ENCODE assay signal across 8 cellular contexts in genomic region chr1:27392778-27393635, GRCh38. TPM values are rescaled to one million over a fixed set of nuclear protein-coding genes. Genes with fewer than 3 reads are reported as not detected.
DNase-seq lines count a peak whose midpoint lies in the region; ATAC-seq and TF ChIP-seq lines count a peak whose summit lies in the region.

No MANE protein-coding gene starts in this region.

- CTCF ChIA-PET in A673 (lab: Charles Lee) = no interaction called here
- CTCF ChIA-PET in activated CD8-positive, alpha-beta T cell treated with anti-CD3 and anti-CD28 coated beads, Interleukin-2, amount 10 ng/mL, durations not matched to agents 7 days and 5 days (lab: Charles Lee) = interaction anchor here (0.6 to 7.4 kb wide), 4 partner anchors 70 to 270 kb away, joined by 3 to 266 read pairs (median 3); partner anchors contain the start of gene AHDC1

- H3K27me3 Mint-ChIP-seq in activated CD8-positive, alpha-beta T cell treated with anti-CD3 and anti-CD28 coated beads, Interleukin-2, amount 10 ng/mL, durations not matched to agents 7 days and 5 days (ENCODE audit: low read depth) = peaks cover 12% of the 10 kb centered on the region
- H3K27me3 Mint-ChIP-seq in immature natural killer cell (ENCODE audit: low read depth in 3 of 3) = peaks cover 6 to 26% (median 18%) of the 10 kb centered on the region in 3 donors

- POLR2A ChIA-PET in A673 (lab: Charles Lee; ENCODE audit: low non-redundant PET) = no interaction called here
- POLR2A ChIA-PET in activated CD8-positive, alpha-beta T cell treated with anti-CD3 and anti-CD28 coated beads, Interleukin-2, amount 10 ng/mL, durations not matched to agents 7 days and 5 days (lab: Charles Lee) = no interaction called here

- H3K4me3 ChIP-seq in A673 (ENCODE audit: low read depth, low read length, poor library complexity, severe bottlenecking) = peak overlapping the region; percentile 81
- H3K4me3 ChIP-seq in tibial artery = peak overlapping the region; percentile 42 to 53

- no peak for ATAC-seq in activated CD8-positive, alpha-beta T cell treated with anti-CD3 and anti-CD28 coated beads, Interleukin-2, amount 10 ng/mL, durations not matched to agents 7 days and 5 days
- ATAC-seq in GM19455 (IDR thresholded peaks at IDR 0.05; ENCODE audit: unreplicated experiment) = no peak

- H3K36me3 ChIP-seq in A673 (ENCODE audit: insufficient read depth, low read length, poor library complexity, severe bottlenecking) (no peaks in the 10 kb centered on the region), tibial artery (no peaks in the 10 kb centered on the region)

- no peaks in the 10 kb centered on the region for H3K36me3 Mint-ChIP-seq in activated CD8-positive, alpha-beta T cell treated with anti-CD3 and anti-CD28 coated beads, Interleukin-2, amount 10 ng/mL, durations not matched to agents 7 days and 5 days (ENCODE audit: low read depth)
- no peaks in the 10 kb centered on the region for H3K36me3 Mint-ChIP-seq in immature natural killer cell

- H3K27me3 ChIP-seq in A673 (replicated peaks; ENCODE audit: insufficient read depth, low read depth, low read length, poor library complexity) (no peaks in the 10 kb centered on the region), tibial artery (peaks cover 0 to 10% of the 10 kb centered on the region in 2 donors)

- peak overlapping the region; percentile 72 for H3K27ac Mint-ChIP-seq in activated CD8-positive, alpha-beta T cell treated with anti-CD3 and anti-CD28 coated beads, Interleukin-2, amount 10 ng/mL, durations not matched to agents 7 days and 5 days
- peak overlapping the region in 1 of 6 donors; percentile 11 for H3K27ac Mint-ChIP-seq in immature natural killer cell

- H3K4me1 Mint-ChIP-seq in activated CD8-positive, alpha-beta T cell treated with anti-CD3 and anti-CD28 coated beads, Interleukin-2, amount 10 ng/mL, durations not matched to agents 7 days and 5 days (ENCODE audit: low read depth) = peaks cover 25% of the 10 kb centered on the region
- peaks cover 9 to 18% of the 10 kb centered on the region in 2 donors for H3K4me1 Mint-ChIP-seq in immature natural killer cell

- peak overlapping the region; percentile 80 for H3K27ac ChIP-seq in A673 (ENCODE audit: low read depth, low read length, poor library complexity, severe bottlenecking)
- peak overlapping the region; percentile 8 to 26 for H3K27ac ChIP-seq in tibial artery

- DNase-seq in A673 (ENCODE audit: low spot score) (no peak), GM20000 (ENCODE audit: low spot score) (peak; percentile 40), immature natural killer cell (no peak), tibial artery (no peak), NCI-H226 (no peak), NCI-H128 (lab: John Stamatoyannopoulos, UW; ENCODE audit: unreplicated experiment) (no peak)
- DNase-seq in activated CD8-positive, alpha-beta T cell treated with anti-CD3 and anti-CD28 coated beads, Interleukin-2, amount 10 ng/mL, durations not matched to agents 7 days and 5 days = no peak

- TF ChIP-seq CTCF in A673 (conservative IDR thresholded peaks at IDR 0.05; ENCODE audit: low read depth, low read length) (no peak), GM20000 (IDR thresholded peaks at IDR 0.05; ENCODE audit: extremely low read depth, missing control alignments) (no peak), tibial artery (IDR thresholded peaks at IDR 0.05) (no peak)

- H3K9me3 Mint-ChIP-seq in activated CD8-positive, alpha-beta T cell treated with anti-CD3 and anti-CD28 coated beads, Interleukin-2, amount 10 ng/mL, durations not matched to agents 7 days and 5 days (ENCODE audit: insufficient read depth) = no peaks in the 10 kb centered on the region
- no peaks in the 10 kb centered on the region for H3K9me3 Mint-ChIP-seq in immature natural killer cell

- intact Hi-C loops in A673 (cut with micrococcal nuclease; ENCODE audit: unreplicated experiment) = loop anchor here (1.0 to 5.0 kb wide), 3 partner anchors 213 to 351 kb away; no protein-coding TSS in a partner anchor
- intact Hi-C loops in tibial artery (cut with DNase I; ENCODE audit: low total_unique reads) = loop anchor here (2.0 to 10.0 kb wide), 3 partner anchors 36 to 272 kb away; no protein-coding TSS in a partner anchor

- H3K4me3 Mint-ChIP-seq in activated CD8-positive, alpha-beta T cell treated with anti-CD3 and anti-CD28 coated beads, Interleukin-2, amount 10 ng/mL, durations not matched to agents 7 days and 5 days = peak overlapping the region; percentile 74
- peak overlapping the region; percentile 27 to 60 (median 48) for H3K4me3 Mint-ChIP-seq in immature natural killer cell

- H3K9me3 ChIP-seq in A673 (ENCODE audit: low read depth, low read length, poor library complexity, severe bottlenecking) (no peaks in the 10 kb centered on the region), tibial artery (no peaks in the 10 kb centered on the region)

- BruUV-seq in A673 (replicated peaks; lab: Mats Ljungman, UMichigan) = no TSS peak

- H3K4me1 ChIP-seq in A673 (ENCODE audit: insufficient read depth, low read length, poor library complexity, severe bottlenecking) = peaks cover 12% of the 10 kb centered on the region
- peaks cover 0 to 27% (median 19%) of the 10 kb centered on the region in 4 donors for H3K4me1 ChIP-seq in tibial artery

RNA-seq across cellular contexts. Expression of gene GPR3, which starts 0.6 kb away (rescaled TPM):
- 3.1 and 4.9 TPM in 2 replicates for total RNA-seq in A673 (2021)
- under 1 TPM; 0.47 to 0.66 TPM for total RNA-seq in activated CD8-positive, alpha-beta T cell treated with anti-CD3 and anti-CD28 coated beads, Interleukin-2, amount 10 ng/mL, durations not matched to agents 7 days and 5 days
- polyA plus RNA-seq in immature natural killer cell = not detected

RNA-seq across cellular contexts. Expression of gene CD164L2, which starts 9.9 kb away (rescaled TPM):
- not detected in 2 replicates for total RNA-seq in A673 (2021)
- total RNA-seq in activated CD8-positive, alpha-beta T cell treated with anti-CD3 and anti-CD28 coated beads, Interleukin-2, amount 10 ng/mL, durations not matched to agents 7 days and 5 days = not detected
- polyA plus RNA-seq in immature natural killer cell = not detected

RNA-seq across cellular contexts. Expression of gene FCN3, which starts 18.4 kb away (rescaled TPM):
- total RNA-seq in A673 (2021) = not detected in 2 replicates
- total RNA-seq in activated CD8-positive, alpha-beta T cell treated with anti-CD3 and anti-CD28 coated beads, Interleukin-2, amount 10 ng/mL, durations not matched to agents 7 days and 5 days = not detected
- polyA plus RNA-seq in immature natural killer cell = not detected

RNA-seq across cellular contexts. Expression of gene MAP3K6, which starts 26.2 kb away (rescaled TPM):
- 2.4 and 2.9 TPM in 2 replicates for total RNA-seq in A673 (2021)
- 10 to 100 TPM in 1 of 2 experiments, 1 to 10 TPM in 1; 7.8 to 12.3 TPM for total RNA-seq in activated CD8-positive, alpha-beta T cell treated with anti-CD3 and anti-CD28 coated beads, Interleukin-2, amount 10 ng/mL, durations not matched to agents 7 days and 5 days
- 1 to 10 TPM; 2.0 to 5.1 (median 3.6) TPM for polyA plus RNA-seq in immature natural killer cell

RNA-seq across cellular contexts. Expression of gene SYTL1, which starts 51.2 kb away (rescaled TPM):
- total RNA-seq in A673 (2021) = 2.1 and 3.6 TPM in 2 replicates
- 10 to 100 TPM; 81.0 to 83.1 TPM for total RNA-seq in activated CD8-positive, alpha-beta T cell treated with anti-CD3 and anti-CD28 coated beads, Interleukin-2, amount 10 ng/mL, durations not matched to agents 7 days and 5 days
- polyA plus RNA-seq in immature natural killer cell = 100 to 1,000 TPM; 157 to 211 (median 158) TPM
